Comparison of ENCODE assay signal across 29 cellular contexts in genomic region chr19:14105680-14106079, GRCh38. TPM values are rescaled to one million over a fixed set of nuclear protein-coding genes. Genes with fewer than 3 reads are reported as not detected.
"Had no signal": no experiment of that assay in that cellular context is flagged by ENCODE, and none has a peak within 500 bp of the region (broad histone marks: within the 10 kb centered on the region; RNA-seq: fewer than 3 reads in every experiment).

No MANE protein-coding gene starts in this region.

- H3K4me3 ChIP-seq: heart left ventricle, neural progenitor cell, pancreas, prostate gland, right lobe of liver, spleen, thoracic aorta, vagina had no signal

- H3K4me2 ChIP-seq: neural progenitor cell had no signal

- H3K9me3 Mint-ChIP-seq: central memory CD8-positive, alpha-beta T cell; natural killer cell; neural progenitor cell; stimulated activated memory B cell treated with anti-CD40 and anti-IgM and Interleukin-4, amounts not matched to agents 10 μg/mL and 1 μg/mL and 100 μg/mL, for 72 hours; stimulated activated naive CD8-positive, alpha-beta T cell treated with anti-CD3 and anti-CD28 coated beads, Interleukin-15, Interleukin-2, amounts not matched to agents 100 ng/mL and 50 ng/mL, for 24 hours; type B pancreatic cell had no signal

- H3K36me3 Mint-ChIP-seq: natural killer cell had no signal

- H3K9ac ChIP-seq: neural progenitor cell had no signal

- H2AFZ ChIP-seq: neural progenitor cell had no signal

- H3K27me3 Mint-ChIP-seq: central memory CD8-positive, alpha-beta T cell; stimulated activated memory B cell treated with anti-CD40 and anti-IgM and Interleukin-4, amounts not matched to agents 10 μg/mL and 1 μg/mL and 100 μg/mL, for 72 hours; stimulated activated naive CD8-positive, alpha-beta T cell treated with anti-CD3 and anti-CD28 coated beads, Interleukin-15, Interleukin-2, amounts not matched to agents 100 ng/mL and 50 ng/mL, for 24 hours; type B pancreatic cell had no signal

- H3K27ac Mint-ChIP-seq: natural killer cell; neural progenitor cell; stimulated activated memory B cell treated with anti-CD40 and anti-IgM and Interleukin-4, amounts not matched to agents 10 μg/mL and 1 μg/mL and 100 μg/mL, for 72 hours; stimulated activated naive CD8-positive, alpha-beta T cell treated with anti-CD3 and anti-CD28 coated beads, Interleukin-15, Interleukin-2, amounts not matched to agents 100 ng/mL and 50 ng/mL, for 24 hours; type B pancreatic cell had no signal

- H3K36me3 ChIP-seq: neural progenitor cell had no signal

- H3K9me3 ChIP-seq: heart left ventricle, pancreas, prostate gland, right lobe of liver, spleen, thoracic aorta, vagina had no signal

- H3K4me1 ChIP-seq: neural progenitor cell, pancreas, prostate gland, right lobe of liver had no signal

- H3K4me3 Mint-ChIP-seq: central memory CD8-positive, alpha-beta T cell; natural killer cell; neural progenitor cell; stimulated activated memory B cell treated with anti-CD40 and anti-IgM and Interleukin-4, amounts not matched to agents 10 μg/mL and 1 μg/mL and 100 μg/mL, for 72 hours; stimulated activated naive CD8-positive, alpha-beta T cell treated with anti-CD3 and anti-CD28 coated beads, Interleukin-15, Interleukin-2, amounts not matched to agents 100 ng/mL and 50 ng/mL, for 24 hours; type B pancreatic cell had no signal

- H3K27me3 ChIP-seq: heart left ventricle, neural progenitor cell, pancreas, right lobe of liver, spleen, vagina had no signal

- H3K27ac ChIP-seq: neural progenitor cell, pancreas, right lobe of liver, vagina had no signal

- DNase-seq: effector memory CD4-positive, alpha-beta T cell; hippocampal formation; mammary epithelial cell; natural killer cell; nucleus accumbens; pancreas; retina; right lobe of liver; spleen; stimulated activated CD4-positive, alpha-beta T cell treated with anti-CD3 and anti-CD28 coated beads, Interleukin-15, amount 100 ng/mL, for 24 hours; stimulated activated CD4-positive, alpha-beta T cell treated with anti-CD3 and anti-CD28 coated beads, Interleukin-1b, Interleukin-23, amount 100 ng/mL, for 48 hours; stimulated activated CD4-positive, alpha-beta T cell treated with anti-CD3 and anti-CD28 coated beads, Interleukin-4, amount 100 ng/mL, for 24 hours had no signal

- H3K4me1 Mint-ChIP-seq: central memory CD8-positive, alpha-beta T cell; neural progenitor cell; stimulated activated memory B cell treated with anti-CD40 and anti-IgM and Interleukin-4, amounts not matched to agents 10 μg/mL and 1 μg/mL and 100 μg/mL, for 72 hours had no signal

RNA-seq across cellular contexts. Expression of gene C19orf67, which starts 20.1 kb away (rescaled TPM):
- total RNA-seq: fibroblast of villous mesenchyme, heart left ventricle, kidney epithelial cell, lower leg skin, mammary epithelial cell, mesenteric fat pad, mononuclear cell, myocyte, pancreas, skeletal muscle tissue, subcutaneous adipose tissue, thoracic aorta, vagina had no signal

RNA-seq across cellular contexts. Expression of gene MISP3, which starts 33.1 kb away (rescaled TPM):
- total RNA-seq: skeletal muscle tissue had no signal
